ENCODE assay signal across 6 cellular contexts in genomic region chr19:38230506-38231133, GRCh38. TPM values are rescaled to one million over a fixed set of nuclear protein-coding genes. Genes with fewer than 3 reads are reported as not detected.
"Had no signal": no experiment of that assay in that cellular context is flagged by ENCODE, and none has a peak within 500 bp of the region (broad histone marks: within the 10 kb centered on the region; RNA-seq: fewer than 3 reads in every experiment).

No MANE protein-coding gene starts in this region.

RNA-seq across cellular contexts. Expression of gene DPF1, which starts 6.6 kb away (rescaled TPM):
- total RNA-seq: activated B cell treated with CpG ODN at 0.5 μM for 24 hours, breast epithelium, T-cell had no signal

RNA-seq across cellular contexts. Expression of gene PPP1R14A, which starts 25.6 kb away (rescaled TPM):
- total RNA-seq: activated naive CD4-positive, alpha-beta T cell treated with anti-CD3 and anti-CD28 coated beads for 36 hours; activated naive CD8-positive, alpha-beta T cell treated with anti-CD3 and anti-CD28 coated beads for 36 hours; activated T-helper 17 cell treated with anti-CD3 and anti-CD28 coated beads, Interleukin-2, amount 50 U/mL, for 72 hours had no signal
